9 cellular contexts compared by ENCODE assay signal in the genomic region with DNA sequence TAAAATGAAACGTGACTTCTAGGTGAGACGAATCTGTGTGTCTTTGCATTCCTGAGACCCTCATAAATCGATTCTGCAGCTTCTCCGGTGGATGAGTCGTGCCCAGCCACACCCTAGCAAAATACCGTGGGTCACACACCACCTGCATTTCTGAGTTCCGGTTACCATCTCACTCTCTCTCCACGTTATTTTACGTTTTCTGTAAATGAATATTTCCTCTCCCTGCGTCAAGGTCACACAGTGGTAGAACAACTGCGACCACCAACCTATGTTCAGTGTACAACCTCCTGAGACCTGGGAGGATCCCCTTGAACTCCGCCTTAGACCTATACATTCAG. TPM values are rescaled to one million over a fixed set of nuclear protein-coding genes. Genes with fewer than 3 reads are reported as not detected.
A peak's percentile ranks its signal among the peaks of the same experiment; 100 is the strongest.
DNase-seq lines count a peak whose midpoint lies in the region; ATAC-seq, FAIRE-seq and TF ChIP-seq lines count a peak whose summit lies in the region.
"Had no signal": no experiment of that assay in that cellular context is flagged by ENCODE, and none has a peak within 500 bp of the region (broad histone marks: within the 10 kb centered on the region; RNA-seq: fewer than 3 reads in every experiment).

No MANE protein-coding gene starts in this region.

- peak overlapping the region; percentile 97 for H3K4me2 ChIP-seq in astrocyte (ENCODE audit: low read length)

- TF ChIP-seq POLR2A in lower leg skin (IDR thresholded peaks at IDR 0.05) = no peak

- intact Hi-C loops in Right ventricle myocardium superior (cut with DNase I) = loop anchor here (10.0 kb wide), 1 partner anchor 191 kb away; a partner anchor contains a TSS
- intact Hi-C loops in lower leg skin (cut with DNase I; ENCODE audit: low total_unique reads) = loop anchor here (10.0 kb wide), 1 partner anchor 391 kb away; no protein-coding TSS in a partner anchor
- intact Hi-C loops in aorta (cut with DNase I) = loop anchor here (2.0 to 5.0 kb wide), 3 partner anchors 25 to 268 kb away; a partner anchor contains a TSS

- H3K27me3 Mint-ChIP-seq in astrocyte (ENCODE audit: low read depth, unreplicated experiment) = peaks cover 3% of the 10 kb centered on the region
- H3K27me3 Mint-ChIP-seq in effector memory CD8-positive, alpha-beta T cell = no peaks in the 10 kb centered on the region

- H2AFZ ChIP-seq in astrocyte (ENCODE audit: low read depth, low read length) = no peak overlapping the region

- H3K4me3 Mint-ChIP-seq in astrocyte (ENCODE audit: unreplicated experiment) = no peak overlapping the region
- H3K4me3 Mint-ChIP-seq in effector memory CD8-positive, alpha-beta T cell = no peak overlapping the region
- H3K4me3 Mint-ChIP-seq: nephron had no signal

- no peak for ATAC-seq in Right ventricle myocardium superior (ENCODE audit: poor library complexity)
- no peak for ATAC-seq in aorta (ENCODE audit: low FRiP score)
- no peak for ATAC-seq in HG02884 (IDR thresholded peaks at IDR 0.05; ENCODE audit: unreplicated experiment)
- ATAC-seq in effector memory CD8-positive, alpha-beta T cell (replicated peaks) = no peak

- peaks cover 59% of the 10 kb centered on the region for H3K79me2 ChIP-seq in astrocyte (ENCODE audit: insufficient read depth, low read length)

- H3K4me1 ChIP-seq in right atrium auricular region (peaks cover 0 to 37% of the 10 kb centered on the region in 2 donors), astrocyte (ENCODE audit: insufficient read depth, low read length) (peaks cover 18% of the 10 kb centered on the region), aorta (ENCODE audit: control insufficient read depth in 1 of 2, insufficient read depth in 2 of 2, low read length in 2 of 2) (peaks cover 0 to 7% of the 10 kb centered on the region in 2 donors)

- H3K27me3 ChIP-seq in right atrium auricular region (no peaks in the 10 kb centered on the region), astrocyte (ENCODE audit: insufficient read depth, low read length) (no peaks in the 10 kb centered on the region), aorta (ENCODE audit: control insufficient read depth in 1 of 2, insufficient read depth in 2 of 2, low read length in 1 of 2) (no peaks in the 10 kb centered on the region)

- no peak for FAIRE-seq in astrocyte (lab: Jason Lieb, UNC)

- H4K20me1 ChIP-seq in astrocyte (ENCODE audit: insufficient read depth, low read length) = peaks cover 48% of the 10 kb centered on the region

- H3K36me3 Mint-ChIP-seq in astrocyte (ENCODE audit: low read depth, unreplicated experiment) = no peaks in the 10 kb centered on the region
- peaks cover 29% of the 10 kb centered on the region for H3K36me3 Mint-ChIP-seq in effector memory CD8-positive, alpha-beta T cell (ENCODE audit: insufficient read depth)

- H3K27ac ChIP-seq in right atrium auricular region (peak overlapping the region; percentile 96 to 97), astrocyte (ENCODE audit: low read depth, low read length) (peak overlapping the region; percentile 84), aorta (ENCODE audit: low read depth in 1 of 2, low read length in 2 of 2) (peak overlapping the region; percentile 83 to 94)

- 3 to 9% methylated on average over 12 of the region's 12 CpGs for WGBS in lower leg skin, 2 donors
- WGBS in aorta, 2 donors = 1% methylated on average over 12 of the region's 12 CpGs

- H3K9ac ChIP-seq in astrocyte (ENCODE audit: low read length) = peak overlapping the region; percentile 96

- H3K27ac Mint-ChIP-seq in astrocyte (ENCODE audit: unreplicated experiment) = no peak overlapping the region
- no peak overlapping the region for H3K27ac Mint-ChIP-seq in effector memory CD8-positive, alpha-beta T cell
- H3K27ac Mint-ChIP-seq: nephron had no signal

- DNase-seq in right atrium auricular region (ENCODE audit: low spot score) (no peak), Right ventricle myocardium superior (no peak), astrocyte (ENCODE audit: low read depth) (no peak), lower leg skin (ENCODE audit: low spot score in 2 of 2) (no peak), aorta (no peak), A172 (ENCODE audit: low spot score) (no peak)
- no peak for DNase-seq in effector memory CD8-positive, alpha-beta T cell

- H3K9me3 ChIP-seq in right atrium auricular region = no peaks in the 10 kb centered on the region
- no peaks in the 10 kb centered on the region for H3K9me3 ChIP-seq in astrocyte (ENCODE audit: insufficient read depth, low read depth, low read length)
- H3K9me3 ChIP-seq in aorta (ENCODE audit: control insufficient read depth, low read length) = no peaks in the 10 kb centered on the region

- peaks cover 8% of the 10 kb centered on the region for H3K36me3 ChIP-seq in right atrium auricular region
- H3K36me3 ChIP-seq in astrocyte (ENCODE audit: insufficient read depth, low read length) = no peaks in the 10 kb centered on the region
- H3K36me3 ChIP-seq in aorta (ENCODE audit: control insufficient read depth in 1 of 2, insufficient read depth in 2 of 2, low read length in 1 of 2) = no peaks in the 10 kb centered on the region

- peak overlapping the region; percentile 92 to 94 for H3K4me3 ChIP-seq in right atrium auricular region
- H3K4me3 ChIP-seq in astrocyte (ENCODE audit: insufficient read depth, low read depth, low read length) = peak overlapping the region; percentile 88
- peak overlapping the region; percentile 82 for H3K4me3 ChIP-seq in lower leg skin (ENCODE audit: low read depth, poor library complexity, severe bottlenecking)
- peak overlapping the region; percentile 68 to 93 for H3K4me3 ChIP-seq in aorta (ENCODE audit: low read length in 2 of 2)

- H3K9me3 Mint-ChIP-seq in astrocyte (ENCODE audit: unreplicated experiment) = no peaks in the 10 kb centered on the region
- H3K9me3 Mint-ChIP-seq in effector memory CD8-positive, alpha-beta T cell = no peaks in the 10 kb centered on the region
- H3K9me3 Mint-ChIP-seq: nephron had no signal

- TF ChIP-seq CTCF in right atrium auricular region (IDR thresholded peaks at IDR 0.05) = no peak
- no peak for TF ChIP-seq CTCF in astrocyte (IDR thresholded peaks at IDR 0.05; ENCODE audit: insufficient read depth, low read depth, low read length)
- no peak for TF ChIP-seq CTCF in lower leg skin (IDR thresholded peaks at IDR 0.05)

- peaks cover 10% of the 10 kb centered on the region for H3K4me1 Mint-ChIP-seq in astrocyte (ENCODE audit: low read depth, unreplicated experiment)
- peaks cover 7 to 11% of the 10 kb centered on the region in 2 donors for H3K4me1 Mint-ChIP-seq in effector memory CD8-positive, alpha-beta T cell (ENCODE audit: low read depth in 2 of 2)

RNA-seq across cellular contexts. Expression of a gene that starts 1.1 kb away (rescaled TPM):
- 10 to 100 TPM; 47.9 to 92.0 TPM for total RNA-seq in right atrium auricular region
- total RNA-seq in Right ventricle myocardium superior = 67.5 TPM
- 153 and 160 TPM in 2 replicates for total RNA-seq in astrocyte
- 10 to 100 TPM; 57.8 to 94.0 (median 80.7) TPM for total RNA-seq in lower leg skin
- 100 to 1,000 TPM; 207 to 538 TPM for total RNA-seq in aorta
- polyA plus RNA-seq in aorta = 100 to 1,000 TPM in 1 of 2 donors, 10 to 100 TPM in 1; 82.8 to 179 TPM
- 176 and 188 TPM in 2 replicates for total RNA-seq in A172 (2014; rRNA removed; shearing (Covaris generic))
